In genomic region chr1:35179864-35180263, GRCh38 we compare ENCODE assay signal across 1 cellular context.
TF ChIP-seq lines count a peak whose summit lies in the region.

No MANE protein-coding gene starts in this region.

TF ChIP-seq in GM23338, 12 proteins besides CTCF, POLR2A, EP300 and RAD21:
- TF ChIP-seq JUNB (IDR thresholded peaks at IDR 0.05; ENCODE audit: unreplicated experiment) (no peak), CREB1 (CRISPR knock-in tag; IDR thresholded peaks at IDR 0.05; ENCODE audit: low read depth) (no peak), ZNF114 (CRISPR knock-in tag; IDR thresholded peaks at IDR 0.05) (no peak), REST (IDR thresholded peaks at IDR 0.05; ENCODE audit: unreplicated experiment) (no peak), ETS1 (IDR thresholded peaks at IDR 0.05) (no peak), ZNF462 (CRISPR knock-in tag; IDR thresholded peaks at IDR 0.05) (no peak), NANOG (IDR thresholded peaks at IDR 0.05; ENCODE audit: borderline replicate concordance) (no peak), POLR2AphosphoS5 (IDR thresholded peaks at IDR 0.05; ENCODE audit: low read depth) (no peak), STAT1 (IDR thresholded peaks at IDR 0.05; ENCODE audit: unreplicated experiment) (no peak), EZH2 (IDR thresholded peaks at IDR 0.05; ENCODE audit: low read depth, unreplicated experiment) (no peak)
